ENCODE assay signal across 9 cellular contexts in the genomic region with DNA sequence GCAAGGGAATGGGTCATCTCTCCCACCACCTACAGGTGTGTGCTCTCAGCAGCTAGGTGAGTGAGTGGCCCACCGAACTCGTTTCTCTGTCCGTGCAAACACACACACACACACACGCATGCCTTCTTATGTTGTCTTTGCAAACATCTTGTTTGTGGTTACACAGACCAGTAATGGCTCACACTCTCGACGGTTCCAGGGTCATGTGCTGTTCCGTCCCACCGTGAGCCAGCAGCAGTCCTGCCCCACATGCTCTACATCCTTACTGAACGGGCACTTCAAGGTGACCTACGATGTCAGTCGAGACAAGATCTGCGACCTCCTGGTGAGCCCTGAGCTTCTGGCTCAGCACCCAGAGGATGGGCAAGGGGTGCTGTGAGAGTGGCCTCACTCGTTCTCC.
"Had no signal": no experiment of that assay in that cellular context is flagged by ENCODE, and none has a peak within 500 bp of the region (broad histone marks: within the 10 kb centered on the region; RNA-seq: fewer than 3 reads in every experiment).

No MANE protein-coding gene starts in this region.

- DNase-seq: activated CD4-positive, alpha-beta T cell treated with anti-CD3 and anti-CD28 coated beads, Interleukin-2, amount 10 ng/mL, durations not matched to agents 7 days and 5 days; activated CD8-positive, alpha-beta memory T cell treated with anti-CD3 and anti-CD28 coated beads for 24 hours; activated effector memory CD4-positive, alpha-beta T cell treated with Interleukin-2 at 50 U/mL for 16 hours; heart right ventricle; small intestine; thyroid gland had no signal

- H3K4me1 Mint-ChIP-seq: activated CD4-positive, alpha-beta T cell treated with anti-CD3 and anti-CD28 coated beads, Interleukin-2, amount 10 ng/mL, durations not matched to agents 7 days and 5 days; activated naive CD4-positive, alpha-beta T cell treated with anti-CD3 and anti-CD28 coated beads, Interleukin-2, amount 50 U/mL, for 24 hours; mesothelial cell of epicardium had no signal

- H3K36me3 Mint-ChIP-seq: activated naive CD4-positive, alpha-beta T cell treated with anti-CD3 and anti-CD28 coated beads, Interleukin-2, amount 50 U/mL, for 24 hours; mesothelial cell of epicardium had no signal

- ATAC-seq: heart right ventricle had no signal

- H3K4me3 Mint-ChIP-seq: activated CD4-positive, alpha-beta T cell treated with anti-CD3 and anti-CD28 coated beads, Interleukin-2, amount 10 ng/mL, durations not matched to agents 7 days and 5 days; activated naive CD4-positive, alpha-beta T cell treated with anti-CD3 and anti-CD28 coated beads, Interleukin-2, amount 50 U/mL, for 24 hours; mesothelial cell of epicardium; T-helper 1 cell treated with Interleukin-12 subunit alpha and Interleukin-12 subunit beta and Interleukin-4 antibody, amounts not matched to agents 30 μg/mL and 1 μg/mL, for 36 hours had no signal

- H3K27ac Mint-ChIP-seq: activated CD4-positive, alpha-beta T cell treated with anti-CD3 and anti-CD28 coated beads, Interleukin-2, amount 10 ng/mL, durations not matched to agents 7 days and 5 days; activated naive CD4-positive, alpha-beta T cell treated with anti-CD3 and anti-CD28 coated beads, Interleukin-2, amount 50 U/mL, for 24 hours; mesothelial cell of epicardium; T-helper 1 cell treated with Interleukin-12 subunit alpha and Interleukin-12 subunit beta and Interleukin-4 antibody, amounts not matched to agents 30 μg/mL and 1 μg/mL, for 36 hours had no signal

- H3K9me3 Mint-ChIP-seq: activated CD4-positive, alpha-beta T cell treated with anti-CD3 and anti-CD28 coated beads, Interleukin-2, amount 10 ng/mL, durations not matched to agents 7 days and 5 days; activated naive CD4-positive, alpha-beta T cell treated with anti-CD3 and anti-CD28 coated beads, Interleukin-2, amount 50 U/mL, for 24 hours; mesothelial cell of epicardium; T-helper 1 cell treated with Interleukin-12 subunit alpha and Interleukin-12 subunit beta and Interleukin-4 antibody, amounts not matched to agents 30 μg/mL and 1 μg/mL, for 36 hours had no signal
